8 cellular contexts compared by ENCODE assay signal in the genomic region with DNA sequence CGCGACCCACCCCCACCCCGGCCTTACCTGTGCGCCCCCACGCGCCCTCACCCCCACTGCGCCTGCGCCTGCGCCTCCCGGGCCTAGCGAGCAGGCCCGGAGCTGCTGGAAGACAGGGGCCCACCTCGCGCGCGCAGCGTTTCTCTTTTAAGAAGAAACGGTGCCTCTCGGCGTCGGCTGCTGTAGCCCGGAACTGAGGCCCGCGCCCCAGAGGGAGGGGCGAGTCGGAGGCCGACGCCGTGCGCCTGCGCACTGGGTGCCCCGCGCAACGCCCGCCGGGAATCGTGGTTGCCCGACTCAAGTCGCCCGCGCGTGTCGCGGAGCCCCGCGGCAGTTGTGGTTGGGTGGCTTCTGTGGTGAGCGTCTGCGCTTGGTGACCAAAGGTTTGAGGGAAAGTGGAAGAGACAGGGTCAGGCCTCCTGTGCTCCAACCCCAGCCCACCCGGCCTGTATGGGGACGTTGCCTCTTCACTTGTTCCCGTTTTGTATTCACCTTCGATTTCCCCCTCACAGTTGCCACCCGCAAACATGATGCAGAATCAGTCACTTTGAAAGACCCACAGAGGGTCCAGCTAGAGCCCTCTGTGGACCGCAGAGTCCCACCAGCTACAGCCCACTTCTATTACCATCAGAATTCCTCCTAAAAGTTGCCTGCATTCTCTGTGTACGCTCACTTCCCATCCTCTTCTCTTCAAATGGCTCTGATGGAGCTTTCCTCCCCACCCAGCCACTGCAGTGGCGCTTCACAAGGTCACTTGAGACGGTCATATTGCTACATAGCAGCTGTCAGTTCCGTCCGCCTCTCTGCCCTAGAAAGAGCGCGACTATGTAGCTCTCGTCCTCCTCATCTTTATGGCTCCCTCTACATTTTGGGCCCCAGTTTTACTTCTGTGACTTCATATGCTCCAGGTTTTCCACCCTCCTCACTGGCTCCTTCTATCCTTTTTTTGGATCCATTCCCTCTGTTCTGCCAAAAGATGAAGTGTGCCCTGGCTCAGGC. TPM values are rescaled to one million over a fixed set of nuclear protein-coding genes. Genes with fewer than 3 reads are reported as not detected.
A peak's percentile ranks its signal among the peaks of the same experiment; 100 is the strongest.
DNase-seq lines count a peak whose midpoint lies in the region; ATAC-seq and TF ChIP-seq lines count a peak whose summit lies in the region.

TSS of gene ZNF692 (minus strand) at position 195 of the 999 bp plus-strand sequence. CDS start 776 bp downstream, outside the sequence.

- peak within 1 kb of the TSS; percentile 78 for H3K4me3 ChIP-seq in coronary artery

- H3K9me3 Mint-ChIP-seq in activated CD4-positive, alpha-beta T cell treated with anti-CD3 and anti-CD28 coated beads, Interleukin-2, amount 10 ng/mL, durations not matched to agents 7 days and 5 days = no peaks in the 10 kb centered on the region

- H3K27ac Mint-ChIP-seq in activated CD4-positive, alpha-beta T cell treated with anti-CD3 and anti-CD28 coated beads, Interleukin-2, amount 10 ng/mL, durations not matched to agents 7 days and 5 days = peak within 1 kb of the TSS; percentile 99

- ATAC-seq in GM19372 (IDR thresholded peaks at IDR 0.05; ENCODE audit: low read depth, unreplicated experiment) (peak; percentile 61), HG03521 (IDR thresholded peaks at IDR 0.05; ENCODE audit: unreplicated experiment) (peak; percentile 84), left lobe of liver (peak; percentile 92)

- peaks cover 22% of the 10 kb centered on the region for H3K36me3 Mint-ChIP-seq in activated CD4-positive, alpha-beta T cell treated with anti-CD3 and anti-CD28 coated beads, Interleukin-2, amount 10 ng/mL, durations not matched to agents 7 days and 5 days (ENCODE audit: low read depth)

- POLR2A ChIA-PET in activated CD4-positive, alpha-beta T cell treated with anti-CD3 and anti-CD28 coated beads, Interleukin-2, amount 10 ng/mL, durations not matched to agents 7 days and 5 days (lab: Charles Lee) = interaction anchor here (1.0 kb wide), 1 partner anchor 21 kb away, joined by 4 read pairs; the partner anchor contains the start of gene ZNF672

- H3K4me1 Mint-ChIP-seq in activated CD4-positive, alpha-beta T cell treated with anti-CD3 and anti-CD28 coated beads, Interleukin-2, amount 10 ng/mL, durations not matched to agents 7 days and 5 days = peaks cover 67% of the 10 kb centered on the region

- peak within 1 kb of the TSS; percentile 93 for H3K4me3 Mint-ChIP-seq in activated CD4-positive, alpha-beta T cell treated with anti-CD3 and anti-CD28 coated beads, Interleukin-2, amount 10 ng/mL, durations not matched to agents 7 days and 5 days

- CTCF ChIA-PET in activated CD4-positive, alpha-beta T cell treated with anti-CD3 and anti-CD28 coated beads, Interleukin-2, amount 10 ng/mL, durations not matched to agents 7 days and 5 days (lab: Charles Lee) = interaction anchor here (0.7 to 2.5 kb wide), 14 partner anchors 13 to 65 kb away, joined by 3 to 16 read pairs (median 6); partner anchors contain the start of genes PGBD2, SH3BP5L and ZNF672

- H3K27ac ChIP-seq in coronary artery = peak within 1 kb of the TSS; percentile 81 to 94

- DNase-seq in C1 segment of cervical spinal cord (lab: John Stamatoyannopoulos, UW) (peak; percentile 52 to 98 (median 92)), NCI-H526 treated with DMSO at 0.1 percent for 48 hours (lab: John Stamatoyannopoulos, UW) (peak; percentile 78), coronary artery (ENCODE audit: low spot score) (peak; percentile 97), left lobe of liver (ENCODE audit: low spot score) (peak; percentile 99)
- peak; percentile 97 for DNase-seq in activated CD4-positive, alpha-beta T cell treated with anti-CD3 and anti-CD28 coated beads, Interleukin-2, amount 10 ng/mL, durations not matched to agents 7 days and 5 days
- DNase-seq in stimulated activated CD4-positive, alpha-beta T cell treated with anti-CD3 and anti-CD28 coated beads, Interleukin-2, amount 100 ng/mL, for 4 hours (ENCODE audit: low read depth) = peak; percentile 97

- peaks cover 3% of the 10 kb centered on the region for H3K27me3 Mint-ChIP-seq in activated CD4-positive, alpha-beta T cell treated with anti-CD3 and anti-CD28 coated beads, Interleukin-2, amount 10 ng/mL, durations not matched to agents 7 days and 5 days

- TF ChIP-seq CTCF in coronary artery (IDR thresholded peaks at IDR 0.05) = no peak

RNA-seq across cellular contexts. Expression of gene ZNF692, which starts in this region (rescaled TPM):
- 10 to 100 TPM; 55.5 to 57.6 TPM for total RNA-seq in activated CD4-positive, alpha-beta T cell treated with anti-CD3 and anti-CD28 coated beads, Interleukin-2, amount 10 ng/mL, durations not matched to agents 7 days and 5 days
- 20.2 TPM for total RNA-seq in left lobe of liver

Comparison
In these comparisons a context has a peak if more than half of its experiments do, and no peak if none do; other contexts are left out.
1. Peak in every context shown above with its lines: DNase-seq, ATAC-seq, H3K4me3 ChIP-seq and H3K27ac ChIP-seq.